10 cellular contexts compared by ENCODE assay signal in genomic region chr15:90407871-90408317, GRCh38. TPM values are rescaled to one million over a fixed set of nuclear protein-coding genes. Genes with fewer than 3 reads are reported as not detected.
DNase-seq lines count a peak whose midpoint lies in the region; ATAC-seq and TF ChIP-seq lines count a peak whose summit lies in the region.
"Had no signal": no experiment of that assay in that cellular context is flagged by ENCODE, and none has a peak within 500 bp of the region (broad histone marks: within the 10 kb centered on the region; RNA-seq: fewer than 3 reads in every experiment).

No MANE protein-coding gene starts in this region.

- WGBS in IMR-90 (ENCODE audit: extremely low coverage in 2 of 2, insufficient read length in 1 of 2), 2 experiments = no CpG with 5 or more reads among the region's 2 CpGs

- H3K79me1 ChIP-seq in IMR-90 (ENCODE audit: low read depth in 1 of 2, low read length in 2 of 2) = peaks cover 6 to 60% of the 10 kb centered on the region in 2 experiments

- peak overlapping the region; percentile 90; the same call in 1 of the 2 replicates for H3K18ac ChIP-seq in IMR-90 (ENCODE audit: low read depth, low read length)

- ATAC-seq in DND-41 (ENCODE audit: insufficient read depth, low read depth) (peak; percentile 37; the same call in 1 of the 3 replicates), IMR-90 (ENCODE audit: low read depth) (peak; percentile 40), GM21528 (IDR thresholded peaks at IDR 0.05; ENCODE audit: low FRiP score, unreplicated experiment) (no peak), HG03571 (IDR thresholded peaks at IDR 0.05; ENCODE audit: unreplicated experiment) (no peak)

- peaks cover 9% of the 10 kb centered on the region for H3K9me3 Mint-ChIP-seq in dendritic cell treated with granulocyte-macrophage colony-stimulating factor and Interleukin-4, amounts not matched to agents 40 ng/mL and 50 ng/mL, for 4 days

- TF ChIP-seq CTCF in DND-41 (IDR thresholded peaks at IDR 0.05; ENCODE audit: borderline replicate concordance, extremely low read depth, low read length, poor library complexity, severe bottlenecking) (no peak), IMR-90 (conservative IDR thresholded peaks at IDR 0.05; ENCODE audit: low read depth, low read length) (no peak), retinal pigment epithelial cell (conservative IDR thresholded peaks at IDR 0.05; ENCODE audit: low read depth, low read length) (no peak)

- H3K27ac ChIP-seq in DND-41 (ENCODE audit: low read length) (no peak overlapping the region), IMR-90 (ENCODE audit: insufficient read depth, low read length) (peak overlapping the region; percentile 59; the same call in 1 of the 2 replicates)

- H4K91ac ChIP-seq in IMR-90 (ENCODE audit: insufficient read depth, low read depth, low read length) = no peak overlapping the region

- dilution Hi-C loops in IMR-90 (cut with HindIII; ENCODE audit: low sequenced_read_pairs, unreplicated experiment) = no loop called here

- H3K79me2 ChIP-seq in DND-41 (ENCODE audit: insufficient read depth, low read length) = peaks cover 91% of the 10 kb centered on the region

- H3K27ac Mint-ChIP-seq in dendritic cell treated with granulocyte-macrophage colony-stimulating factor and Interleukin-4, amounts not matched to agents 40 ng/mL and 50 ng/mL, for 4 days = peak overlapping the region; percentile 76

- no peak for DNase-seq in DND-41
- peak; percentile 61 for DNase-seq in IMR-90
- peak; percentile 81 for DNase-seq in retinal pigment epithelial cell (ENCODE audit: low read depth)
- DNase-seq in NCI-H2196 (lab: John Stamatoyannopoulos, UW; ENCODE audit: unreplicated experiment) = no peak
- no peak for DNase-seq in NCI-H146 treated with DMSO at 0.1 percent for 48 hours (lab: John Stamatoyannopoulos, UW; ENCODE audit: unreplicated experiment)
- DNase-seq: anterior cingulate cortex, midbrain had no signal

- H3K36me3 ChIP-seq in DND-41 (ENCODE audit: insufficient read depth, low read length) = no peaks in the 10 kb centered on the region; the same call in 1 of the 2 replicates
- H3K36me3 ChIP-seq in IMR-90 (ENCODE audit: control insufficient read depth, insufficient read depth, low read length) = peaks cover 2% of the 10 kb centered on the region; the same call in 1 of the 2 replicates

- H3K9me1 ChIP-seq in IMR-90 (ENCODE audit: insufficient read depth, low read length) = peaks cover 10% of the 10 kb centered on the region

- H3K4me2 ChIP-seq in DND-41 (ENCODE audit: insufficient read depth, low read length) (no peak overlapping the region), IMR-90 (ENCODE audit: low read depth, low read length) (peak overlapping the region; percentile 90)

- H2AK9ac ChIP-seq in IMR-90 (replicated peaks; ENCODE audit: low read depth, low read length, poor library complexity) = no peak overlapping the region

- H3K27me3 Mint-ChIP-seq in dendritic cell treated with granulocyte-macrophage colony-stimulating factor and Interleukin-4, amounts not matched to agents 40 ng/mL and 50 ng/mL, for 4 days = no peaks in the 10 kb centered on the region

- CTCF ChIA-PET in IMR-90 (lab: Yijun Ruan, JAX) = no interaction called here

- no peak for TF ChIP-seq RAD21 in IMR-90 (IDR thresholded peaks at IDR 0.05; ENCODE audit: low read length)

- no peak overlapping the region for H3K4me3 Mint-ChIP-seq in dendritic cell treated with granulocyte-macrophage colony-stimulating factor and Interleukin-4, amounts not matched to agents 40 ng/mL and 50 ng/mL, for 4 days

- in situ Hi-C loops in IMR-90 (cut with MboI; ENCODE audit: low sequenced_read_pairs) = no loop called here

- peaks cover 7% of the 10 kb centered on the region; the same call in 1 of the 2 replicates for H3K4me1 ChIP-seq in DND-41 (ENCODE audit: insufficient read depth, low read length)
- peaks cover 15% of the 10 kb centered on the region for H3K4me1 ChIP-seq in IMR-90 (ENCODE audit: control insufficient read depth, insufficient read depth, low read length)

- H2AK5ac ChIP-seq in IMR-90 (ENCODE audit: low read depth, low read length) = no peak overlapping the region; the same call in 1 of the 2 replicates

- peaks cover 87% of the 10 kb centered on the region for H3K4me1 Mint-ChIP-seq in dendritic cell treated with granulocyte-macrophage colony-stimulating factor and Interleukin-4, amounts not matched to agents 40 ng/mL and 50 ng/mL, for 4 days (ENCODE audit: low read depth)

- peak overlapping the region; percentile 25 to 37; a peak in 2 of 4 replicates for H4K8ac ChIP-seq in IMR-90 (ENCODE audit: low read depth in 2 of 2, low read length in 2 of 2)

- peak overlapping the region; percentile 24; the same call in 1 of the 2 replicates for H3K4ac ChIP-seq in IMR-90 (ENCODE audit: low read depth, low read length)

- H2BK15ac ChIP-seq in IMR-90 (ENCODE audit: low read depth, low read length) = 0 out of 3 replicates have a peak overlapping the region, but pooled peaks have one; percentile 15

- H4K20me1 ChIP-seq in DND-41 (ENCODE audit: insufficient read depth, low read length) (peaks cover 28% of the 10 kb centered on the region), IMR-90 (ENCODE audit: insufficient read depth, low read length) (peaks cover 52% of the 10 kb centered on the region)

- H3K14ac ChIP-seq in IMR-90 (replicated peaks; ENCODE audit: low read depth, low read length) = peak overlapping the region; percentile 81; the same call in 1 of the 2 replicates

- H2AFZ ChIP-seq in DND-41 (ENCODE audit: low read depth, low read length) (no peak overlapping the region), IMR-90 (replicated peaks; ENCODE audit: low read length, poor library complexity) (no peak overlapping the region)

- POLR2A ChIA-PET in IMR-90 (lab: Charles Lee; ENCODE audit: unreplicated experiment) = no interaction called here

- H3K9ac ChIP-seq in DND-41 (ENCODE audit: low read depth, low read length) (no peak overlapping the region), IMR-90 (ENCODE audit: low read depth, low read length) (no peak overlapping the region; the same call in 1 of the 2 replicates)

- no peak overlapping the region for H2BK120ac ChIP-seq in IMR-90 (ENCODE audit: low read depth, low read length)

- H3K27me3 ChIP-seq in DND-41 (ENCODE audit: insufficient read depth, low read length, poor library complexity) (no peaks in the 10 kb centered on the region), IMR-90 (ENCODE audit: control insufficient read depth, insufficient read depth, low read length) (no peaks in the 10 kb centered on the region)

- 0 out of 2 replicates have a peak overlapping the region, but pooled peaks have one; percentile 0 for H3K23ac ChIP-seq in IMR-90 (ENCODE audit: low read depth, low read length)

- BruUV-seq in IMR-90 (replicated peaks; lab: Mats Ljungman, UMichigan) = no TSS peak

- H3K56ac ChIP-seq in IMR-90 (ENCODE audit: extremely low read depth, insufficient read depth, low read length) = no peak overlapping the region

- TF ChIP-seq POLR2A in IMR-90 (IDR thresholded peaks at IDR 0.05; ENCODE audit: low read depth, low read length) = no peak

- H3K4me3 ChIP-seq in DND-41 (ENCODE audit: low read depth in 1 of 2, low read length in 2 of 2) = no peak overlapping the region
- no peak overlapping the region for H3K4me3 ChIP-seq in IMR-90 (ENCODE audit: insufficient read depth, low read depth, low read length)
- H3K4me3 ChIP-seq in retinal pigment epithelial cell (ENCODE audit: low read length) = no peak overlapping the region

- H3K9me3 ChIP-seq in DND-41 (ENCODE audit: insufficient read depth, low read length, severe bottlenecking) (no peaks in the 10 kb centered on the region), IMR-90 (ENCODE audit: control insufficient read depth, insufficient read depth, low read length) (no peaks in the 10 kb centered on the region)

- peaks cover 66% of the 10 kb centered on the region for H3K36me3 Mint-ChIP-seq in dendritic cell treated with granulocyte-macrophage colony-stimulating factor and Interleukin-4, amounts not matched to agents 40 ng/mL and 50 ng/mL, for 4 days (ENCODE audit: low read depth)

- H4K5ac ChIP-seq in IMR-90 (ENCODE audit: low read depth, low read length) = peak overlapping the region; percentile 95; the same call in 1 of the 2 replicates

- no peak overlapping the region for H2BK20ac ChIP-seq in IMR-90 (ENCODE audit: low read depth, low read length)

- intact Hi-C loops in IMR-90 (cut with micrococcal nuclease) = no loop called here
- intact Hi-C loops in dendritic cell treated with granulocyte-macrophage colony-stimulating factor and Interleukin-4, amounts not matched to agents 40 ng/mL and 50 ng/mL, for 4 days (cut with micrococcal nuclease) = no loop called here

- H2BK5ac ChIP-seq in IMR-90 (ENCODE audit: low read depth, low read length, poor library complexity, severe bottlenecking) = peak overlapping the region; percentile 81

TF ChIP-seq in IMR-90, 13 proteins besides CTCF, POLR2A, EP300 and RAD21:
- TF ChIP-seq MAFK (IDR thresholded peaks at IDR 0.05; ENCODE audit: low read depth, low read length) (no peak), CEBPB (IDR thresholded peaks at IDR 0.05; ENCODE audit: low read depth, low read length) (peak; percentile 69)

RNA-seq across cellular contexts. Expression of gene IQGAP1, which starts 19.9 kb away (rescaled TPM):
- total RNA-seq in IMR-90 (2012; rRNA removed) = 207 and 246 TPM in 2 replicates
- 87.5 and 93.4 TPM in 2 replicates for polyA plus RNA-seq in IMR-90 (2012; rRNA removed)
- polyA plus RNA-seq in IMR-90 (2012; cell fraction: cytosol; rRNA removed) = 9.1 and 14.9 TPM in 2 replicates
- 41.3 and 240 TPM in 2 replicates for polyA plus RNA-seq in IMR-90 (2012; cell fraction: nucleus; rRNA removed; ENCODE audit: low replicate concordance)

RNA-seq across cellular contexts. Expression of gene ZNF774, which starts 55.8 kb away (rescaled TPM):
- 1.1 TPM in 2 replicates for total RNA-seq in IMR-90 (2012; rRNA removed)
- 0.90 and 0.91 TPM in 2 replicates for polyA plus RNA-seq in IMR-90 (2012; rRNA removed)
- 0.42 and 0.88 TPM in 2 replicates for polyA plus RNA-seq in IMR-90 (2012; cell fraction: cytosol; rRNA removed)
- polyA plus RNA-seq in IMR-90 (2012; cell fraction: nucleus; rRNA removed; ENCODE audit: low replicate concordance) = 0.40 and 1.8 TPM in 2 replicates

Comparison
In these comparisons a context has a peak if more than half of its experiments do, and no peak if none do; other contexts are left out.
1. ATAC-seq: peak in DND-41 (single experiment) and IMR-90 (single experiment); none in GM21528 (single experiment) and HG03571 (single experiment).
2. DNase-seq: peak in IMR-90 (single experiment) and retinal pigment epithelial cell (single experiment); none in DND-41 (single experiment), NCI-H2196 (single experiment) and NCI-H146 treated with DMSO at 0.1 percent for 48 hours (single experiment).